Comparison of ENCODE assay signal across 8 cellular contexts in the genomic region with DNA sequence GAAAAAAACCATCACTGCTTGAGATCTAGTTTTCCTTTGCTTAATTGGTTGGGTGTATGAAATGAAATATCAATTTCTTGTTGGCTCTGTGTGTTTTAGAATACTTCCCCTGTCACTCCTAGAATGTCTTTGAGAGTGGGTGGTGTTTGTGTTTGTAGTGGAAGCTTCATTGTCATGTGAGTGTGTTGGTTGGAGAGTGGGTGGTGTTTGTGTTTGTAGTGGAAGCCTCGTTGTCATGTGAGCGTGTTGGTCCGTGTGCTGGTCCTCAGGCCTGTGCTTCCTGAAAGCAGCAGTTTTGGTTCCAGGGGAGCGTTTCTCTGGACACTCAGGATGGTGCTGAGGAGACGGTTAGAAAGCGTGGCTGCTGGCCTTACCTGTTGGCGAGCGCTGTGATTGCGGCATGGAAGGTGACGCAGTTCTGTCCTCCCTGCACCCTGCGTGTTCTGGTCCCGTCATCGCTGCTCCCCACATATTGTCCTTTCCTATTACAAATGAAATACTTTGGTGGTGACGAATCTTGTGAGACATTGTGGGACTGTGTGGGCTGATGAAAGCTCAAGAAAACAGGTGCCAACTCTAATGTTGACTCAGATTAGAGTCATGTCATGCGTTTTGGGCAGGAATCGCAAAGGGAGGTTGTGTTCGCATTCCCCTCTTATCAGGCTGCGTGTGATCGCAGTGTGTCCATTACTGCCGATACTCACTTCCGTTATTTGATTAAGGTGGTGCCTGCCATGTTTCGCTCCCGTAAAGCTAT. TPM values are rescaled to one million over a fixed set of nuclear protein-coding genes. Genes with fewer than 3 reads are reported as not detected.
DNase-seq lines count a peak whose midpoint lies in the region; ATAC-seq lines count a peak whose summit lies in the region.

No MANE protein-coding gene starts in this region.

- no peak for ATAC-seq in HG03460 (IDR thresholded peaks at IDR 0.05; ENCODE audit: unreplicated experiment)
- ATAC-seq in stimulated activated memory B cell treated with anti-CD40 and anti-IgM and Interleukin-4, amounts not matched to agents 10 μg/mL and 1 μg/mL and 100 μg/mL, for 72 hours, result no peak
- no peak for ATAC-seq in HG02884 (IDR thresholded peaks at IDR 0.05; ENCODE audit: unreplicated experiment)

- peaks cover 19% of the 10 kb centered on the region for H3K4me1 Mint-ChIP-seq in T-helper 2 cell treated with Interferon-gamma antibody and Interleukin-4, amounts not matched to agents 5 μg/mL and 100 μg/mL, for 36 hours (ENCODE audit: low read depth)
- peaks cover 54% of the 10 kb centered on the region for H3K4me1 Mint-ChIP-seq in stimulated activated memory B cell treated with anti-CD40 and anti-IgM and Interleukin-4, amounts not matched to agents 10 μg/mL and 1 μg/mL and 100 μg/mL, for 72 hours

- no peaks in the 10 kb centered on the region for H3K27me3 Mint-ChIP-seq in T-helper 2 cell treated with Interferon-gamma antibody and Interleukin-4, amounts not matched to agents 5 μg/mL and 100 μg/mL, for 36 hours (ENCODE audit: low read depth)
- no peaks in the 10 kb centered on the region for H3K27me3 Mint-ChIP-seq in stimulated activated memory B cell treated with anti-CD40 and anti-IgM and Interleukin-4, amounts not matched to agents 10 μg/mL and 1 μg/mL and 100 μg/mL, for 72 hours

- peaks cover 50% of the 10 kb centered on the region for H3K36me3 Mint-ChIP-seq in T-helper 2 cell treated with Interferon-gamma antibody and Interleukin-4, amounts not matched to agents 5 μg/mL and 100 μg/mL, for 36 hours (ENCODE audit: low read depth)
- peaks cover 70% of the 10 kb centered on the region for H3K36me3 Mint-ChIP-seq in stimulated activated memory B cell treated with anti-CD40 and anti-IgM and Interleukin-4, amounts not matched to agents 10 μg/mL and 1 μg/mL and 100 μg/mL, for 72 hours

- DNase-seq in AG20443 (ENCODE audit: low spot score), result peak; percentile 87
- DNase-seq in T-helper 2 cell treated with Interferon-gamma antibody and Interleukin-4, amounts not matched to agents 5 μg/mL and 100 μg/mL, for 36 hours (ENCODE audit: low spot score), result peak; percentile 71
- peak; percentile 90 for DNase-seq in dedifferentiated amniotic fluid mesenchymal stem cell (ENCODE audit: extremely low spot score)
- DNase-seq in posterior vena cava (ENCODE audit: low spot score), result peak; percentile 90
- DNase-seq in DMS79 treated with DMSO at 0.1 percent for 48 hours (lab: John Stamatoyannopoulos, UW), result no peak

- H3K4me3 Mint-ChIP-seq in T-helper 2 cell treated with Interferon-gamma antibody and Interleukin-4, amounts not matched to agents 5 μg/mL and 100 μg/mL, for 36 hours, result peak overlapping the region; percentile 3
- no peak overlapping the region for H3K4me3 Mint-ChIP-seq in stimulated activated memory B cell treated with anti-CD40 and anti-IgM and Interleukin-4, amounts not matched to agents 10 μg/mL and 1 μg/mL and 100 μg/mL, for 72 hours

- H3K27ac Mint-ChIP-seq in T-helper 2 cell treated with Interferon-gamma antibody and Interleukin-4, amounts not matched to agents 5 μg/mL and 100 μg/mL, for 36 hours, result no peak overlapping the region
- H3K27ac Mint-ChIP-seq in stimulated activated memory B cell treated with anti-CD40 and anti-IgM and Interleukin-4, amounts not matched to agents 10 μg/mL and 1 μg/mL and 100 μg/mL, for 72 hours, result no peak overlapping the region

- H3K9me3 Mint-ChIP-seq in T-helper 2 cell treated with Interferon-gamma antibody and Interleukin-4, amounts not matched to agents 5 μg/mL and 100 μg/mL, for 36 hours, result no peaks in the 10 kb centered on the region
- H3K9me3 Mint-ChIP-seq in stimulated activated memory B cell treated with anti-CD40 and anti-IgM and Interleukin-4, amounts not matched to agents 10 μg/mL and 1 μg/mL and 100 μg/mL, for 72 hours, result no peaks in the 10 kb centered on the region

- intact Hi-C loops in posterior vena cava (cut with DNase I), result no loop called here

RNA-seq across cellular contexts. Expression of a gene that starts 12.5 kb away (rescaled TPM):
- 10 to 100 TPM; 36.3 to 39.7 TPM for total RNA-seq in posterior vena cava
